Comparison of ENCODE assay signal across 8 cellular contexts in genomic region chr14:79809849-79810612, GRCh38.
A peak's percentile ranks its signal among the peaks of the same experiment; 100 is the strongest.
DNase-seq lines count a peak whose midpoint lies in the region; ATAC-seq, FAIRE-seq and TF ChIP-seq lines count a peak whose summit lies in the region.

No MANE protein-coding gene starts in this region.

- POLR2A ChIA-PET in BJ (lab: Charles Lee), result interaction anchor here (0.6 kb wide), 1 partner anchor 714 kb away, joined by 3 read pairs; no protein-coding TSS in a partner anchor

- no peak for ATAC-seq in HG03457 (IDR thresholded peaks at IDR 0.05; ENCODE audit: unreplicated experiment)

- FAIRE-seq in HTR-8/SVneo (lab: Jason Lieb, UNC), result no peak

- no peak for DNase-seq in BJ (ENCODE audit: low read depth)
- peak; percentile 17 for DNase-seq in HTR-8/SVneo (ENCODE audit: insufficient read length, low spot score)
- DNase-seq in OCI-M1 (lab: John Stamatoyannopoulos, UW), result peak; percentile 66
- peak; percentile 31 for DNase-seq in iris pigment epithelial cell (ENCODE audit: low read depth)
- DNase-seq in NCI-H1048 (lab: John Stamatoyannopoulos, UW), result no peak
- DNase-seq in mesenteric fat pad (ENCODE audit: low spot score), result no peak
- no peak for DNase-seq in activated T-cell treated with anti-CD3 and anti-CD28 coated beads for 4 hours

- TF ChIP-seq CTCF in BJ (IDR thresholded peaks at IDR 0.05; ENCODE audit: insufficient read depth, low read depth, low read length), result peak; percentile 30; the same call in 1 of the 2 replicates

- CTCF ChIA-PET in BJ (lab: Yijun Ruan, JAX), result interaction anchor here (0.6 to 1.3 kb wide), 4 partner anchors 9 to 31 kb away, joined by 3 to 7 read pairs (median 4); no protein-coding TSS in a partner anchor

- H3K36me3 ChIP-seq in BJ (ENCODE audit: control insufficient read depth, insufficient read depth, low read length), result no peaks in the 10 kb centered on the region

- H3K27me3 ChIP-seq in BJ (ENCODE audit: control insufficient read depth, insufficient read depth, low read length), result no peaks in the 10 kb centered on the region

- H3K4me3 ChIP-seq in BJ (ENCODE audit: low read depth, low read length), result no peak overlapping the region

Comparison
In these comparisons a context has a peak if more than half of its experiments do, and no peak if none do; other contexts are left out.
1. DNase-seq: peak in HTR-8/SVneo (single experiment), OCI-M1 (single experiment) and iris pigment epithelial cell (single experiment); none in BJ (single experiment), NCI-H1048 (single experiment), mesenteric fat pad (single experiment) and activated T-cell treated with anti-CD3 and anti-CD28 coated beads for 4 hours (single experiment).